In the genomic region with DNA sequence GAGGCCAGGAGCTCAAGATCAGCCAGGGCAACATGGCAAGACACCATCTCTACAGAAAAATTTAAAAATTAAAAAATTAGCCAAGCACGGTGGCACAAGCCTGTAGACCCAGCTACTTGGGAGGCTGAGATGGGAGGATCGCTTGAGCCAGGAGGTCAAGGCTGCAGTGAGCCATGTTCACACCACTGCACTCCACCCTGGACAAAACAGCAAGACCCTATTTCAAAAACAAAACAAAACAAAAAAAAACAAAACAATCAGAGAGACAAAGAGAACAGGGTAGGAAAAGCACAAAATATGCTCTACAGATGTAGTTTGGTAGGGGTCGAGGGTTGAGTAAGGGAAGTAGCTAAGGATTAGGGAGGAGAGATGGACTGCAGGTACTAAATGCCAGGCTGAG, we compare ENCODE assay signal across 1 cellular context.
TF ChIP-seq lines count a peak whose summit lies in the region.

No MANE protein-coding gene starts in this region.

TF ChIP-seq in HepG2, 621 proteins besides CTCF, POLR2A, EP300 and RAD21:
- TF ChIP-seq HDAC2 (CRISPR knock-in tag; IDR thresholded peaks at IDR 0.05) (no peak), ZNF121 (CRISPR knock-in tag; IDR thresholded peaks at IDR 0.05) (peak; percentile 71)
- TF ChIP-seq, protein P1, sequence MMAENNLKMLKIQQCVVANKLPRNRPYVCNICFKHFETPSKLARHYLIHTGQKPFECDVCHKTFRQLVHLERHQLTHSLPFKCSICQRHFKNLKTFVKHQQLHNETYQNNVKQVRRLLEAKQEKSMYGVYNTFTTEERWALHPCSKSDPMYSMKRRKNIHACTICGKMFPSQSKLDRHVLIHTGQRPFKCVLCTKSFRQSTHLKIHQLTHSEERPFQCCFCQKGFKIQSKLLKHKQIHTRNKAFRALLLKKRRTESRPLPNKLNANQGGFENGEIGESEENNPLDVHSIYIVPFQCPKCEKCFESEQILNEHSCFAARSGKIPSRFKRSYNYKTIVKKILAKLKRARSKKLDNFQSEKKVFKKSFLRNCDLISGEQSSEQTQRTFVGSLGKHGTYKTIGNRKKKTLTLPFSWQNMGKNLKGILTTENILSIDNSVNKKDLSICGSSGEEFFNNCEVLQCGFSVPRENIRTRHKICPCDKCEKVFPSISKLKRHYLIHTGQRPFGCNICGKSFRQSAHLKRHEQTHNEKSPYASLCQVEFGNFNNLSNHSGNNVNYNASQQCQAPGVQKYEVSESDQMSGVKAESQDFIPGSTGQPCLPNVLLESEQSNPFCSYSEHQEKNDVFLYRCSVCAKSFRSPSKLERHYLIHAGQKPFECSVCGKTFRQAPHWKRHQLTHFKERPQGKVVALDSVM (CRISPR knock-in tag; IDR thresholded peaks at IDR 0.05) = 0 out of 2 replicates have a peak, but pooled peaks have one; percentile 21
TF ChIP-seq in HepG2: peak in this region for 2.
